1 cellular context compared by ENCODE assay signal in the genomic region with DNA sequence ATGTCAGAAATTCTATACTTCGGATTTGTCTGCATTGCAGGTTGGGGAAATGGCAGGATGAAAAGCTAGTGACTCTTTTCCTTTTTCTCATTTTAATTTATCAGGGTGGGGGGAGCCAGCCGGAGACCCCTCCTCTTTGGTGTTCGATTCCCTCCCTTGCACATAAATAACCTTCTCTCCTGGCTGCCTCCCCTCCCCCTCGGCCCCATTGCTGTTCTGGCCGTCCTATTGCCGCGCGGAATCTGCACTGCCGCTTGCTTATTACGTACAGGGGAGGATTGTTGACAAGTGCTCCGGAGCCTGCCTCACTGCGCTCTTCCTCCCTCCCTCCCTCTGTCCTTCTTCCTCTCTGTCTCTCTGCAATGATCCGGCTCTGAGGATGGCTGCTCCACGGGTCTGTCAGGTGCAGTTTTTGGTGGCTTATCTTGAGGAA.
A peak's percentile ranks its signal among the peaks of the same experiment; 100 is the strongest.
TF ChIP-seq lines count a peak whose summit lies in the region.

No MANE protein-coding gene starts in this region.

TF ChIP-seq in K562, 482 proteins besides CTCF, POLR2A, EP300 and RAD21 (continued from another document and continues in another):
- TF ChIP-seq, protein P1, sequence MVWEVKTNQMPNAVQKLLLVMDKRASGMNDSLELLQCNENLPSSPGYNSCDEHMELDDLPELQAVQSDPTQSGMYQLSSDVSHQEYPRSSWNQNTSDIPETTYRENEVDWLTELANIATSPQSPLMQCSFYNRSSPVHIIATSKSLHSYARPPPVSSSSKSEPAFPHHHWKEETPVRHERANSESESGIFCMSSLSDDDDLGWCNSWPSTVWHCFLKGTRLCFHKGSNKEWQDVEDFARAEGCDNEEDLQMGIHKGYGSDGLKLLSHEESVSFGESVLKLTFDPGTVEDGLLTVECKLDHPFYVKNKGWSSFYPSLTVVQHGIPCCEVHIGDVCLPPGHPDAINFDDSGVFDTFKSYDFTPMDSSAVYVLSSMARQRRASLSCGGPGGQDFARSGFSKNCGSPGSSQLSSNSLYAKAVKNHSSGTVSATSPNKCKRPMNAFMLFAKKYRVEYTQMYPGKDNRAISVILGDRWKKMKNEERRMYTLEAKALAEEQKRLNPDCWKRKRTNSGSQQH (CRISPR knock-in tag; IDR thresholded peaks at IDR 0.05), result no peak
- TF ChIP-seq ZNF165 (CRISPR knock-in tag; IDR thresholded peaks at IDR 0.05; ENCODE audit: borderline replicate concordance), result no peak
- TF ChIP-seq MTA2 (IDR thresholded peaks at IDR 0.05; ENCODE audit: low read depth), result no peak
- TF ChIP-seq SREBF2 (CRISPR knock-in tag; IDR thresholded peaks at IDR 0.05), result no peak
- TF ChIP-seq RHOXF2B (CRISPR knock-in tag; conservative IDR thresholded peaks at IDR 0.05), result no peak
- TF ChIP-seq, protein P2, sequence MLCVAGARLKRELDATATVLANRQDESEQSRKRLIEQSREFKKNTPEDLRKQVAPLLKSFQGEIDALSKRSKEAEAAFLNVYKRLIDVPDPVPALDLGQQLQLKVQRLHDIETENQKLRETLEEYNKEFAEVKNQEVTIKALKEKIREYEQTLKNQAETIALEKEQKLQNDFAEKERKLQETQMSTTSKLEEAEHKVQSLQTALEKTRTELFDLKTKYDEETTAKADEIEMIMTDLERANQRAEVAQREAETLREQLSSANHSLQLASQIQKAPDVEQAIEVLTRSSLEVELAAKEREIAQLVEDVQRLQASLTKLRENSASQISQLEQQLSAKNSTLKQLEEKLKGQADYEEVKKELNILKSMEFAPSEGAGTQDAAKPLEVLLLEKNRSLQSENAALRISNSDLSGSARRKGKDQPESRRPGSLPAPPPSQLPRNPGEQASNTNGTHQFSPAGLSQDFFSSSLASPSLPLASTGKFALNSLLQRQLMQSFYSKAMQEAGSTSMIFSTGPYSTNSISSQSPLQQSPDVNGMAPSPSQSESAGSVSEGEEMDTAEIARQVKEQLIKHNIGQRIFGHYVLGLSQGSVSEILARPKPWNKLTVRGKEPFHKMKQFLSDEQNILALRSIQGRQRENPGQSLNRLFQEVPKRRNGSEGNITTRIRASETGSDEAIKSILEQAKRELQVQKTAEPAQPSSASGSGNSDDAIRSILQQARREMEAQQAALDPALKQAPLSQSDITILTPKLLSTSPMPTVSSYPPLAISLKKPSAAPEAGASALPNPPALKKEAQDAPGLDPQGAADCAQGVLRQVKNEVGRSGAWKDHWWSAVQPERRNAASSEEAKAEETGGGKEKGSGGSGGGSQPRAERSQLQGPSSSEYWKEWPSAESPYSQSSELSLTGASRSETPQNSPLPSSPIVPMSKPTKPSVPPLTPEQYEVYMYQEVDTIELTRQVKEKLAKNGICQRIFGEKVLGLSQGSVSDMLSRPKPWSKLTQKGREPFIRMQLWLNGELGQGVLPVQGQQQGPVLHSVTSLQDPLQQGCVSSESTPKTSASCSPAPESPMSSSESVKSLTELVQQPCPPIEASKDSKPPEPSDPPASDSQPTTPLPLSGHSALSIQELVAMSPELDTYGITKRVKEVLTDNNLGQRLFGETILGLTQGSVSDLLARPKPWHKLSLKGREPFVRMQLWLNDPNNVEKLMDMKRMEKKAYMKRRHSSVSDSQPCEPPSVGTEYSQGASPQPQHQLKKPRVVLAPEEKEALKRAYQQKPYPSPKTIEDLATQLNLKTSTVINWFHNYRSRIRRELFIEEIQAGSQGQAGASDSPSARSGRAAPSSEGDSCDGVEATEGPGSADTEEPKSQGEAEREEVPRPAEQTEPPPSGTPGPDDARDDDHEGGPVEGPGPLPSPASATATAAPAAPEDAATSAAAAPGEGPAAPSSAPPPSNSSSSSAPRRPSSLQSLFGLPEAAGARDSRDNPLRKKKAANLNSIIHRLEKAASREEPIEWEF (CRISPR knock-in tag; IDR thresholded peaks at IDR 0.05), result no peak
- peak; percentile 43; the same call in 1 of the 2 replicates for TF ChIP-seq CTBP1 (IDR thresholded peaks at IDR 0.05; ENCODE audit: borderline replicate concordance)
- TF ChIP-seq, protein P3, sequence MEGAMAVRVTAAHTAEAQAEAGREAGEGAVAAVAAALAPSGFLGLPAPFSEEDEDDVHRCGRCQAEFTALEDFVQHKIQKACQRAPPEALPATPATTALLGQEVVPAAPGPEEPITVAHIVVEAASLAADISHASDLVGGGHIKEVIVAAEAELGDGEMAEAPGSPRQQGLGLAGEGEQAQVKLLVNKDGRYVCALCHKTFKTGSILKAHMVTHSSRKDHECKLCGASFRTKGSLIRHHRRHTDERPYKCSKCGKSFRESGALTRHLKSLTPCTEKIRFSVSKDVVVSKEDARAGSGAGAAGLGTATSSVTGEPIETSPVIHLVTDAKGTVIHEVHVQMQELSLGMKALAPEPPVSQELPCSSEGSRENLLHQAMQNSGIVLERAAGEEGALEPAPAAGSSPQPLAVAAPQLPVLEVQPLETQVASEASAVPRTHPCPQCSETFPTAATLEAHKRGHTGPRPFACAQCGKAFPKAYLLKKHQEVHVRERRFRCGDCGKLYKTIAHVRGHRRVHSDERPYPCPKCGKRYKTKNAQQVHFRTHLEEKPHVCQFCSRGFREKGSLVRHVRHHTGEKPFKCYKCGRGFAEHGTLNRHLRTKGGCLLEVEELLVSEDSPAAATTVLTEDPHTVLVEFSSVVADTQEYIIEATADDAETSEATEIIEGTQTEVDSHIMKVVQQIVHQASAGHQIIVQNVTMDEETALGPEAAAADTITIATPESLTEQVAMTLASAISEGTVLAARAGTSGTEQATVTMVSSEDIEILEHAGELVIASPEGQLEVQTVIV (CRISPR knock-in tag; IDR thresholded peaks at IDR 0.05; ENCODE audit: borderline replicate concordance), result no peak
- no peak for TF ChIP-seq STAG1 (CRISPR knock-in tag; IDR thresholded peaks at IDR 0.05; ENCODE audit: borderline replicate concordance)
- TF ChIP-seq RBM17 (IDR thresholded peaks at IDR 0.05; ENCODE audit: borderline replicate concordance, low read depth, low read length), result no peak
- TF ChIP-seq, protein P4, sequence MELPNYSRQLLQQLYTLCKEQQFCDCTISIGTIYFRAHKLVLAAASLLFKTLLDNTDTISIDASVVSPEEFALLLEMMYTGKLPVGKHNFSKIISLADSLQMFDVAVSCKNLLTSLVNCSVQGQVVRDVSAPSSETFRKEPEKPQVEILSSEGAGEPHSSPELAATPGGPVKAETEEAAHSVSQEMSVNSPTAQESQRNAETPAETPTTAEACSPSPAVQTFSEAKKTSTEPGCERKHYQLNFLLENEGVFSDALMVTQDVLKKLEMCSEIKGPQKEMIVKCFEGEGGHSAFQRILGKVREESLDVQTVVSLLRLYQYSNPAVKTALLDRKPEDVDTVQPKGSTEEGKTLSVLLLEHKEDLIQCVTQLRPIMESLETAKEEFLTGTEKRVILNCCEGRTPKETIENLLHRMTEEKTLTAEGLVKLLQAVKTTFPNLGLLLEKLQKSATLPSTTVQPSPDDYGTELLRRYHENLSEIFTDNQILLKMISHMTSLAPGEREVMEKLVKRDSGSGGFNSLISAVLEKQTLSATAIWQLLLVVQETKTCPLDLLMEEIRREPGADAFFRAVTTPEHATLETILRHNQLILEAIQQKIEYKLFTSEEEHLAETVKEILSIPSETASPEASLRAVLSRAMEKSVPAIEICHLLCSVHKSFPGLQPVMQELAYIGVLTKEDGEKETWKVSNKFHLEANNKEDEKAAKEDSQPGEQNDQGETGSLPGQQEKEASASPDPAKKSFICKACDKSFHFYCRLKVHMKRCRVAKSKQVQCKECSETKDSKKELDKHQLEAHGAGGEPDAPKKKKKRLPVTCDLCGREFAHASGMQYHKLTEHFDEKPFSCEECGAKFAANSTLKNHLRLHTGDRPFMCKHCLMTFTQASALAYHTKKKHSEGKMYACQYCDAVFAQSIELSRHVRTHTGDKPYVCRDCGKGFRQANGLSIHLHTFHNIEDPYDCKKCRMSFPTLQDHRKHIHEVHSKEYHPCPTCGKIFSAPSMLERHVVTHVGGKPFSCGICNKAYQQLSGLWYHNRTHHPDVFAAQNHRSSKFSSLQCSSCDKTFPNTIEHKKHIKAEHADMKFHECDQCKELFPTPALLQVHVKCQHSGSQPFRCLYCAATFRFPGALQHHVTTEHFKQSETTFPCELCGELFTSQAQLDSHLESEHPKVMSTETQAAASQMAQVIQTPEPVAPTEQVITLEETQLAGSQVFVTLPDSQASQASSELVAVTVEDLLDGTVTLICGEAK (IDR thresholded peaks at IDR 0.05), result no peak
- TF ChIP-seq, protein P4 (CRISPR knock-in tag; IDR thresholded peaks at IDR 0.05), result no peak
- no peak for TF ChIP-seq BRCA1 (IDR thresholded peaks at IDR 0.05)
- no peak for TF ChIP-seq BRCA1 (CRISPR knock-in tag; IDR thresholded peaks at IDR 0.05)
- TF ChIP-seq, protein P5, sequence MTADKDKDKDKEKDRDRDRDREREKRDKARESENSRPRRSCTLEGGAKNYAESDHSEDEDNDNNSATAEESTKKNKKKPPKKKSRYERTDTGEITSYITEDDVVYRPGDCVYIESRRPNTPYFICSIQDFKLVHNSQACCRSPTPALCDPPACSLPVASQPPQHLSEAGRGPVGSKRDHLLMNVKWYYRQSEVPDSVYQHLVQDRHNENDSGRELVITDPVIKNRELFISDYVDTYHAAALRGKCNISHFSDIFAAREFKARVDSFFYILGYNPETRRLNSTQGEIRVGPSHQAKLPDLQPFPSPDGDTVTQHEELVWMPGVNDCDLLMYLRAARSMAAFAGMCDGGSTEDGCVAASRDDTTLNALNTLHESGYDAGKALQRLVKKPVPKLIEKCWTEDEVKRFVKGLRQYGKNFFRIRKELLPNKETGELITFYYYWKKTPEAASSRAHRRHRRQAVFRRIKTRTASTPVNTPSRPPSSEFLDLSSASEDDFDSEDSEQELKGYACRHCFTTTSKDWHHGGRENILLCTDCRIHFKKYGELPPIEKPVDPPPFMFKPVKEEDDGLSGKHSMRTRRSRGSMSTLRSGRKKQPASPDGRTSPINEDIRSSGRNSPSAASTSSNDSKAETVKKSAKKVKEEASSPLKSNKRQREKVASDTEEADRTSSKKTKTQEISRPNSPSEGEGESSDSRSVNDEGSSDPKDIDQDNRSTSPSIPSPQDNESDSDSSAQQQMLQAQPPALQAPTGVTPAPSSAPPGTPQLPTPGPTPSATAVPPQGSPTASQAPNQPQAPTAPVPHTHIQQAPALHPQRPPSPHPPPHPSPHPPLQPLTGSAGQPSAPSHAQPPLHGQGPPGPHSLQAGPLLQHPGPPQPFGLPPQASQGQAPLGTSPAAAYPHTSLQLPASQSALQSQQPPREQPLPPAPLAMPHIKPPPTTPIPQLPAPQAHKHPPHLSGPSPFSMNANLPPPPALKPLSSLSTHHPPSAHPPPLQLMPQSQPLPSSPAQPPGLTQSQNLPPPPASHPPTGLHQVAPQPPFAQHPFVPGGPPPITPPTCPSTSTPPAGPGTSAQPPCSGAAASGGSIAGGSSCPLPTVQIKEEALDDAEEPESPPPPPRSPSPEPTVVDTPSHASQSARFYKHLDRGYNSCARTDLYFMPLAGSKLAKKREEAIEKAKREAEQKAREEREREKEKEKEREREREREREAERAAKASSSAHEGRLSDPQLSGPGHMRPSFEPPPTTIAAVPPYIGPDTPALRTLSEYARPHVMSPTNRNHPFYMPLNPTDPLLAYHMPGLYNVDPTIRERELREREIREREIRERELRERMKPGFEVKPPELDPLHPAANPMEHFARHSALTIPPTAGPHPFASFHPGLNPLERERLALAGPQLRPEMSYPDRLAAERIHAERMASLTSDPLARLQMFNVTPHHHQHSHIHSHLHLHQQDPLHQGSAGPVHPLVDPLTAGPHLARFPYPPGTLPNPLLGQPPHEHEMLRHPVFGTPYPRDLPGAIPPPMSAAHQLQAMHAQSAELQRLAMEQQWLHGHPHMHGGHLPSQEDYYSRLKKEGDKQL (CRISPR knock-in tag; IDR thresholded peaks at IDR 0.05; ENCODE audit: borderline replicate concordance), result no peak
- peak; percentile 93 for TF ChIP-seq MTA1 (IDR thresholded peaks at IDR 0.05; ENCODE audit: borderline replicate concordance)
- no peak for TF ChIP-seq KAT7 (CRISPR knock-in tag; IDR thresholded peaks at IDR 0.05; ENCODE audit: borderline replicate concordance)
- TF ChIP-seq CC2D1A (IDR thresholded peaks at IDR 0.05), result peak; percentile 31; the same call in 1 of the 2 replicates
- TF ChIP-seq, protein P6, sequence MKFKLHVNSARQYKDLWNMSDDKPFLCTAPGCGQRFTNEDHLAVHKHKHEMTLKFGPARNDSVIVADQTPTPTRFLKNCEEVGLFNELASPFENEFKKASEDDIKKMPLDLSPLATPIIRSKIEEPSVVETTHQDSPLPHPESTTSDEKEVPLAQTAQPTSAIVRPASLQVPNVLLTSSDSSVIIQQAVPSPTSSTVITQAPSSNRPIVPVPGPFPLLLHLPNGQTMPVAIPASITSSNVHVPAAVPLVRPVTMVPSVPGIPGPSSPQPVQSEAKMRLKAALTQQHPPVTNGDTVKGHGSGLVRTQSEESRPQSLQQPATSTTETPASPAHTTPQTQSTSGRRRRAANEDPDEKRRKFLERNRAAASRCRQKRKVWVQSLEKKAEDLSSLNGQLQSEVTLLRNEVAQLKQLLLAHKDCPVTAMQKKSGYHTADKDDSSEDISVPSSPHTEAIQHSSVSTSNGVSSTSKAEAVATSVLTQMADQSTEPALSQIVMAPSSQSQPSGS (CRISPR knock-in tag; IDR thresholded peaks at IDR 0.05), result no peak
- TF ChIP-seq, protein P7, sequence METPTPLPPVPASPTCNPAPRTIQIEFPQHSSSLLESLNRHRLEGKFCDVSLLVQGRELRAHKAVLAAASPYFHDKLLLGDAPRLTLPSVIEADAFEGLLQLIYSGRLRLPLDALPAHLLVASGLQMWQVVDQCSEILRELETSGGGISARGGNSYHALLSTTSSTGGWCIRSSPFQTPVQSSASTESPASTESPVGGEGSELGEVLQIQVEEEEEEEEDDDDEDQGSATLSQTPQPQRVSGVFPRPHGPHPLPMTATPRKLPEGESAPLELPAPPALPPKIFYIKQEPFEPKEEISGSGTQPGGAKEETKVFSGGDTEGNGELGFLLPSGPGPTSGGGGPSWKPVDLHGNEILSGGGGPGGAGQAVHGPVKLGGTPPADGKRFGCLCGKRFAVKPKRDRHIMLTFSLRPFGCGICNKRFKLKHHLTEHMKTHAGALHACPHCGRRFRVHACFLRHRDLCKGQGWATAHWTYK (CRISPR knock-in tag; IDR thresholded peaks at IDR 0.05), result no peak
